29 cellular contexts compared by ENCODE assay signal in the genomic region with DNA sequence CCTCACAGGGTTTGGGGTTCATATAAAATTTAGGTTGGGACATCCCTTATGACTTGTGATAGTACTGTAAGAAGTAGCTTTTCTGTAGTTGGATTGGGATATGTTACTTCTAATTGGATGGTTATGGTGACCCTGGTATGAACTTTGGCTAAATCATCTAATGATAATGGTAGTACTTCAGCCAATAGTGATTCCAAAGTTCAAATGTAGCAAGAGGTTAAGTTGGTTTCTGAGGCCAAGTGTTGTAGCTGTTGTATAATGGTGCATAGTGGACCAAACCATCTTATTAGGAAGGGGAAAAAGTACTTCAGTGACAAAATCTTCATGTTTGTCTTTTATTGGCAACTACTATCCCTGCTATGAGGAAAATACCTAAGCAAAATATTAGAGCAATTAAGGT.
"Had no signal": no experiment of that assay in that cellular context is flagged by ENCODE, and none has a peak within 500 bp of the region (broad histone marks: within the 10 kb centered on the region; RNA-seq: fewer than 3 reads in every experiment).

No MANE protein-coding gene starts in this region.

- H3K4me3 ChIP-seq: neural progenitor cell, ovary, psoas muscle, skin epidermis, stomach, thoracic aorta, thyroid gland, tibial nerve, upper lobe of left lung, vagina had no signal

- H3K27ac Mint-ChIP-seq: naive thymus-derived CD4-positive, alpha-beta T cell; natural killer cell; nephron; neural progenitor cell; progenitor cell of endocrine pancreas; stimulated activated effector memory CD8-positive, alpha-beta T cell treated with anti-CD3 and anti-CD28 coated beads, Interleukin-12 subunit alpha, Interleukin-12 subunit beta, amount 100 ng/mL, for 72 hours; stimulated activated naive B cell treated with anti-CD40 and anti-IgM and Interleukin-4, amounts not matched to agents 10 μg/mL and 1 μg/mL and 100 μg/mL, for 72 hours; stimulated activated naive CD8-positive, alpha-beta T cell treated with anti-CD3 and anti-CD28 coated beads, Interleukin-15, Interleukin-2, amounts not matched to agents 100 ng/mL and 50 ng/mL, for 24 hours had no signal

- H3K9me3 ChIP-seq: thyroid gland had no signal

- H3K27me3 ChIP-seq: neural progenitor cell, ovary, stomach, thyroid gland, tibial nerve, upper lobe of left lung, vagina had no signal

- H3K4me3 Mint-ChIP-seq: naive thymus-derived CD4-positive, alpha-beta T cell; natural killer cell; nephron; neural progenitor cell; stimulated activated effector memory CD8-positive, alpha-beta T cell treated with anti-CD3 and anti-CD28 coated beads, Interleukin-12 subunit alpha, Interleukin-12 subunit beta, amount 100 ng/mL, for 72 hours; stimulated activated naive B cell treated with anti-CD40 and anti-IgM and Interleukin-4, amounts not matched to agents 10 μg/mL and 1 μg/mL and 100 μg/mL, for 72 hours; stimulated activated naive CD8-positive, alpha-beta T cell treated with anti-CD3 and anti-CD28 coated beads, Interleukin-15, Interleukin-2, amounts not matched to agents 100 ng/mL and 50 ng/mL, for 24 hours had no signal

- FAIRE-seq: urothelium cell line had no signal

- H3K27me3 Mint-ChIP-seq: naive thymus-derived CD4-positive, alpha-beta T cell; progenitor cell of endocrine pancreas; stimulated activated naive B cell treated with anti-CD40 and anti-IgM and Interleukin-4, amounts not matched to agents 10 μg/mL and 1 μg/mL and 100 μg/mL, for 72 hours; stimulated activated naive CD8-positive, alpha-beta T cell treated with anti-CD3 and anti-CD28 coated beads, Interleukin-15, Interleukin-2, amounts not matched to agents 100 ng/mL and 50 ng/mL, for 24 hours had no signal

- H3K27ac ChIP-seq: neural progenitor cell, ovary, parathyroid adenoma, psoas muscle, skin epidermis, stomach, thoracic aorta, thyroid gland, tibial nerve, upper lobe of left lung, vagina had no signal

- ATAC-seq: naive thymus-derived CD4-positive, alpha-beta T cell; natural killer cell; psoas muscle; right cardiac atrium; sciatic nerve; stimulated activated effector memory CD8-positive, alpha-beta T cell treated with anti-CD3 and anti-CD28 coated beads, Interleukin-12 subunit alpha, Interleukin-12 subunit beta, amount 100 ng/mL, for 72 hours; stimulated activated naive B cell treated with anti-CD40 and anti-IgM and Interleukin-4, amounts not matched to agents 10 μg/mL and 1 μg/mL and 100 μg/mL, for 72 hours had no signal

- H3K4me1 ChIP-seq: neural progenitor cell, parathyroid adenoma, psoas muscle, stomach, thyroid gland, tibial nerve, upper lobe of left lung, vagina had no signal

- H3K4me1 Mint-ChIP-seq: naive thymus-derived CD4-positive, alpha-beta T cell; natural killer cell; nephron; neural progenitor cell; stimulated activated effector memory CD8-positive, alpha-beta T cell treated with anti-CD3 and anti-CD28 coated beads, Interleukin-12 subunit alpha, Interleukin-12 subunit beta, amount 100 ng/mL, for 72 hours; stimulated activated naive B cell treated with anti-CD40 and anti-IgM and Interleukin-4, amounts not matched to agents 10 μg/mL and 1 μg/mL and 100 μg/mL, for 72 hours had no signal

- DNase-seq: naive thymus-derived CD4-positive, alpha-beta T cell; natural killer cell; occipital lobe; ovary; posterior cingulate gyrus; psoas muscle; right cardiac atrium; stimulated activated CD4-positive, alpha-beta T cell treated with anti-CD3 and anti-CD28 coated beads, Interleukin-15, amount 100 ng/mL, for 24 hours; stimulated activated CD4-positive, alpha-beta T cell treated with anti-CD3 and anti-CD28 coated beads, Interleukin-2, amount 100 ng/mL, for 24 hours; stimulated activated CD4-positive, alpha-beta T cell treated with anti-CD3 and anti-CD28 coated beads, Interleukin-2, amount 100 ng/mL, for 48 hours; stimulated activated CD4-positive, alpha-beta T cell treated with anti-CD3 and anti-CD28 coated beads, Interleukin-4, amount 100 ng/mL, for 24 hours; stimulated activated naive B cell treated with anti-CD40 and anti-IgM and Interleukin-4, amounts not matched to agents 10 μg/mL and 1 μg/mL and 100 μg/mL, for 72 hours; stimulated activated naive CD4-positive, alpha-beta T cell treated with Interleukin-2 at 50 U/mL for 16 hours; stomach; thyroid gland; trophoblast cell; upper lobe of left lung had no signal

- H3K36me3 ChIP-seq: neural progenitor cell, ovary, stomach, thoracic aorta, thyroid gland, tibial nerve, upper lobe of left lung, vagina had no signal

- H3K36me3 Mint-ChIP-seq: neural progenitor cell; stimulated activated effector memory CD8-positive, alpha-beta T cell treated with anti-CD3 and anti-CD28 coated beads, Interleukin-12 subunit alpha, Interleukin-12 subunit beta, amount 100 ng/mL, for 72 hours; stimulated activated naive B cell treated with anti-CD40 and anti-IgM and Interleukin-4, amounts not matched to agents 10 μg/mL and 1 μg/mL and 100 μg/mL, for 72 hours had no signal
